In the genomic region with DNA sequence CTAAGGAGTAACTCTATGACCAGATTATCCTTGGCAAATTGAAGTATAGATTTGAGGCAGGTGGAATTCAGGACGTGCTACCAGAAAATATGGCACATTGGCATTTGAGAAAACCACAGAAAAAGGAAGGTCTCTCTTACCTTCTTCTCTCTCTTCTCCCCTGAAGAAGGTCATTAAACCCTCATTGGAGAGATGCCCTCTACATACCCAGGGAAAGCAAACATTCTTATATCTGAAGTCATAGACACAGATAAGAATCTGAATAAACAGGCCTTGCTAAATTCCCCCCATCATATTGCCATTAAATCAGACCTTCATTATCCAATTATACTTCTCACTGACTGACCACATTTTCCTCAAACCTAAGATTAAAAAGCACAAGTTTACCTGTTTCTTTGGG, we compare ENCODE assay signal across 8 cellular contexts. TPM values are rescaled to one million over a fixed set of nuclear protein-coding genes. Genes with fewer than 3 reads are reported as not detected.
"Had no signal": no experiment of that assay in that cellular context is flagged by ENCODE, and none has a peak within 500 bp of the region (broad histone marks: within the 10 kb centered on the region; RNA-seq: fewer than 3 reads in every experiment).

No MANE protein-coding gene starts in this region.

- H3K4me3 ChIP-seq: GM23338, HAP-1 had no signal

- H3K36me3 ChIP-seq: HAP-1 had no signal

- H2AFZ ChIP-seq: GM23338 had no signal

- DNase-seq: HFFc6, KBM-7 had no signal

- ATAC-seq: GM23338, HCT116, HepG2 had no signal

- H3K9me3 ChIP-seq: HAP-1 had no signal

- H3K4me2 ChIP-seq: GM23338, KMS-11 had no signal

- H3K4me1 ChIP-seq: HAP-1 had no signal

- H3K27ac ChIP-seq: KMS-11 had no signal

- H3K9ac ChIP-seq: KMS-11 had no signal

RNA-seq across cellular contexts. Expression of a gene that starts 17.8 kb away (rescaled TPM):
- total RNA-seq: GM23338, HFFc6, HT1080 had no signal

RNA-seq across cellular contexts. Expression of a gene that starts 31.2 kb away (rescaled TPM):
- total RNA-seq: HFFc6 had no signal
